9 cellular contexts compared by ENCODE assay signal in genomic region chr3:122975163-122975923, GRCh38. TPM values are rescaled to one million over a fixed set of nuclear protein-coding genes. Genes with fewer than 3 reads are reported as not detected.
DNase-seq lines count a peak whose midpoint lies in the region; ATAC-seq and TF ChIP-seq lines count a peak whose summit lies in the region.
"Had no signal": no experiment of that assay in that cellular context is flagged by ENCODE, and none has a peak within 500 bp of the region (broad histone marks: within the 10 kb centered on the region; RNA-seq: fewer than 3 reads in every experiment).

No MANE protein-coding gene starts in this region.

- POLR2A ChIA-PET in activated B cell treated with CpG ODN at 0.5 μM for 24 hours (lab: Charles Lee), result interaction anchor here (0.8 kb wide), 1 partner anchor 10 kb away, joined by 3 read pairs; no protein-coding TSS in a partner anchor

- H3K4me3 ChIP-seq in DND-41 (ENCODE audit: low read depth in 1 of 2, low read length in 2 of 2) (no peak overlapping the region), uterus (no peak overlapping the region)

- H3K79me2 ChIP-seq in DND-41 (ENCODE audit: insufficient read depth, low read length), result no peaks in the 10 kb centered on the region

- no peaks in the 10 kb centered on the region for H3K27me3 ChIP-seq in DND-41 (ENCODE audit: insufficient read depth, low read length, poor library complexity)
- H3K27me3 ChIP-seq in uterus, result no peaks in the 10 kb centered on the region

- H3K36me3 ChIP-seq in DND-41 (ENCODE audit: insufficient read depth, low read length), result no peaks in the 10 kb centered on the region
- no peaks in the 10 kb centered on the region for H3K36me3 ChIP-seq in uterus

- H4K20me1 ChIP-seq in DND-41 (ENCODE audit: insufficient read depth, low read length), result no peaks in the 10 kb centered on the region

- CTCF ChIA-PET in activated B cell treated with CpG ODN at 0.5 μM for 24 hours (lab: Charles Lee), result no interaction called here

- no peaks in the 10 kb centered on the region for H3K27me3 Mint-ChIP-seq in activated B cell treated with CpG ODN at 0.5 μM for 24 hours

- ATAC-seq in DND-41 (ENCODE audit: insufficient read depth, low read depth), result peak; percentile 84
- peak; percentile 57 for ATAC-seq in activated B cell treated with CpG ODN at 0.5 μM for 24 hours (ENCODE audit: low read depth)
- ATAC-seq: left colon had no signal

- peak overlapping the region; percentile 5 for H3K4me3 Mint-ChIP-seq in activated B cell treated with CpG ODN at 0.5 μM for 24 hours

- H3K9me3 ChIP-seq in DND-41 (ENCODE audit: insufficient read depth, low read length, severe bottlenecking), result no peaks in the 10 kb centered on the region
- no peaks in the 10 kb centered on the region for H3K9me3 ChIP-seq in uterus

- no peak for TF ChIP-seq CTCF in DND-41 (IDR thresholded peaks at IDR 0.05; ENCODE audit: borderline replicate concordance, extremely low read depth, low read length, poor library complexity, severe bottlenecking)
- TF ChIP-seq CTCF in GM20000 (IDR thresholded peaks at IDR 0.05; ENCODE audit: extremely low read depth, missing control alignments), result no peak
- TF ChIP-seq CTCF in activated B cell treated with CpG ODN at 0.5 μM for 24 hours (IDR thresholded peaks at IDR 0.05), result no peak
- no peak for TF ChIP-seq CTCF in uterus (IDR thresholded peaks at IDR 0.05)

- H3K27ac ChIP-seq in DND-41 (ENCODE audit: low read length) (no peak overlapping the region), uterus (peak overlapping the region; percentile 78 to 89)

- peaks cover 33% of the 10 kb centered on the region for H3K4me1 Mint-ChIP-seq in activated B cell treated with CpG ODN at 0.5 μM for 24 hours

- no peak overlapping the region for H2AFZ ChIP-seq in DND-41 (ENCODE audit: low read depth, low read length)

- H3K9me3 Mint-ChIP-seq in activated B cell treated with CpG ODN at 0.5 μM for 24 hours, result no peaks in the 10 kb centered on the region

- no peak for TF ChIP-seq POLR2A in uterus (IDR thresholded peaks at IDR 0.05)

- no peaks in the 10 kb centered on the region for H3K36me3 Mint-ChIP-seq in activated B cell treated with CpG ODN at 0.5 μM for 24 hours (ENCODE audit: low read depth)

- intact Hi-C loops in activated B cell treated with CpG ODN at 0.5 μM for 24 hours (cut with micrococcal nuclease), result no loop called here
- intact Hi-C loops in uterus (cut with DNase I; ENCODE audit: low total_unique reads), result no loop called here

- 0 out of 2 replicates have a peak overlapping the region, but pooled peaks have one; percentile 5 for H3K4me2 ChIP-seq in DND-41 (ENCODE audit: insufficient read depth, low read length)

- H3K4me1 ChIP-seq in DND-41 (ENCODE audit: insufficient read depth, low read length) (peaks cover 13% of the 10 kb centered on the region), uterus (peaks cover 0 to 5% of the 10 kb centered on the region in 2 donors)

- DNase-seq in DND-41 (peak; percentile 81), GM20000 (ENCODE audit: low spot score) (peak; percentile 24), LoVo (ENCODE audit: low spot score) (peak; percentile 5), activated B cell treated with CpG ODN at 0.5 μM for 24 hours (no peak), iris pigment epithelial cell (ENCODE audit: low read depth) (peak; percentile 58), uterus (peak; percentile 86 to 91), SW 1271 (lab: John Stamatoyannopoulos, UW) (no peak), NCI-H1694 treated with DMSO at 0.1 percent for 48 hours (lab: John Stamatoyannopoulos, UW) (no peak)

- H3K9ac ChIP-seq in DND-41 (ENCODE audit: low read depth, low read length), result no peak overlapping the region

- no peak overlapping the region for H3K27ac Mint-ChIP-seq in activated B cell treated with CpG ODN at 0.5 μM for 24 hours

RNA-seq across cellular contexts. Expression of gene SEMA5B, which starts 52.2 kb away (rescaled TPM):
- total RNA-seq in activated B cell treated with CpG ODN at 0.5 μM for 24 hours, result 1.0 and 1.6 TPM in 2 replicates
- total RNA-seq in uterus, result 10 to 100 TPM in 1 of 4 donors, 1 to 10 TPM in 1, under 1 TPM in 1, not detected in 1; 0.29 to 25.4 (median 4.5) TPM

Comparison
In these comparisons a context has a peak if more than half of its experiments do, and no peak if none do; other contexts are left out.
1. DNase-seq: peak in DND-41 (single experiment), GM20000 (single experiment), LoVo (single experiment), iris pigment epithelial cell (single experiment) and uterus (2 of 2); none in activated B cell treated with CpG ODN at 0.5 μM for 24 hours (single experiment), SW 1271 (0 of 2) and NCI-H1694 treated with DMSO at 0.1 percent for 48 hours (single experiment).